Comparison of ENCODE assay signal across 1 cellular context in the genomic region with DNA sequence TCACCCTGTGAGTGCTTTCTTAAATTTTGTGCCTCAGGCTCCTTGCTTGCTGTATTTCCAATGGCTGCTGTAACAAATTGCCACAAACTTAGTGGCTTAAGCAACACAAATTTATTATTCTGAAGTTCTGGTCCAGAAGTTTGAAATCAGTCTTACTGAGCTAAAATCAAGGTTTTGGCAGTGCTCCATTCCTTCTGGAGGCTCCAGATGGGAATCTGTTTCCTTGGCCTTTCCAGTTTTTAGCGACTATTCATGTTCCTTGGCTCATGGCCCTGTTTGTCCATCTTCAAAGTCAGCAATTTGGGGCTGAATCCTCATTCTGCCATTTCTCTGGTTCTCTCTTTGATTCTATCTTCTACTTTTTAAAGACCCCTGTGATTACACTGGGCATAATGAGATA.
TF ChIP-seq lines count a peak whose summit lies in the region.

No MANE protein-coding gene starts in this region.

TF ChIP-seq in GM23338, 12 proteins besides CTCF, POLR2A, EP300 and RAD21 (continued from another document):
- TF ChIP-seq, protein P1, sequence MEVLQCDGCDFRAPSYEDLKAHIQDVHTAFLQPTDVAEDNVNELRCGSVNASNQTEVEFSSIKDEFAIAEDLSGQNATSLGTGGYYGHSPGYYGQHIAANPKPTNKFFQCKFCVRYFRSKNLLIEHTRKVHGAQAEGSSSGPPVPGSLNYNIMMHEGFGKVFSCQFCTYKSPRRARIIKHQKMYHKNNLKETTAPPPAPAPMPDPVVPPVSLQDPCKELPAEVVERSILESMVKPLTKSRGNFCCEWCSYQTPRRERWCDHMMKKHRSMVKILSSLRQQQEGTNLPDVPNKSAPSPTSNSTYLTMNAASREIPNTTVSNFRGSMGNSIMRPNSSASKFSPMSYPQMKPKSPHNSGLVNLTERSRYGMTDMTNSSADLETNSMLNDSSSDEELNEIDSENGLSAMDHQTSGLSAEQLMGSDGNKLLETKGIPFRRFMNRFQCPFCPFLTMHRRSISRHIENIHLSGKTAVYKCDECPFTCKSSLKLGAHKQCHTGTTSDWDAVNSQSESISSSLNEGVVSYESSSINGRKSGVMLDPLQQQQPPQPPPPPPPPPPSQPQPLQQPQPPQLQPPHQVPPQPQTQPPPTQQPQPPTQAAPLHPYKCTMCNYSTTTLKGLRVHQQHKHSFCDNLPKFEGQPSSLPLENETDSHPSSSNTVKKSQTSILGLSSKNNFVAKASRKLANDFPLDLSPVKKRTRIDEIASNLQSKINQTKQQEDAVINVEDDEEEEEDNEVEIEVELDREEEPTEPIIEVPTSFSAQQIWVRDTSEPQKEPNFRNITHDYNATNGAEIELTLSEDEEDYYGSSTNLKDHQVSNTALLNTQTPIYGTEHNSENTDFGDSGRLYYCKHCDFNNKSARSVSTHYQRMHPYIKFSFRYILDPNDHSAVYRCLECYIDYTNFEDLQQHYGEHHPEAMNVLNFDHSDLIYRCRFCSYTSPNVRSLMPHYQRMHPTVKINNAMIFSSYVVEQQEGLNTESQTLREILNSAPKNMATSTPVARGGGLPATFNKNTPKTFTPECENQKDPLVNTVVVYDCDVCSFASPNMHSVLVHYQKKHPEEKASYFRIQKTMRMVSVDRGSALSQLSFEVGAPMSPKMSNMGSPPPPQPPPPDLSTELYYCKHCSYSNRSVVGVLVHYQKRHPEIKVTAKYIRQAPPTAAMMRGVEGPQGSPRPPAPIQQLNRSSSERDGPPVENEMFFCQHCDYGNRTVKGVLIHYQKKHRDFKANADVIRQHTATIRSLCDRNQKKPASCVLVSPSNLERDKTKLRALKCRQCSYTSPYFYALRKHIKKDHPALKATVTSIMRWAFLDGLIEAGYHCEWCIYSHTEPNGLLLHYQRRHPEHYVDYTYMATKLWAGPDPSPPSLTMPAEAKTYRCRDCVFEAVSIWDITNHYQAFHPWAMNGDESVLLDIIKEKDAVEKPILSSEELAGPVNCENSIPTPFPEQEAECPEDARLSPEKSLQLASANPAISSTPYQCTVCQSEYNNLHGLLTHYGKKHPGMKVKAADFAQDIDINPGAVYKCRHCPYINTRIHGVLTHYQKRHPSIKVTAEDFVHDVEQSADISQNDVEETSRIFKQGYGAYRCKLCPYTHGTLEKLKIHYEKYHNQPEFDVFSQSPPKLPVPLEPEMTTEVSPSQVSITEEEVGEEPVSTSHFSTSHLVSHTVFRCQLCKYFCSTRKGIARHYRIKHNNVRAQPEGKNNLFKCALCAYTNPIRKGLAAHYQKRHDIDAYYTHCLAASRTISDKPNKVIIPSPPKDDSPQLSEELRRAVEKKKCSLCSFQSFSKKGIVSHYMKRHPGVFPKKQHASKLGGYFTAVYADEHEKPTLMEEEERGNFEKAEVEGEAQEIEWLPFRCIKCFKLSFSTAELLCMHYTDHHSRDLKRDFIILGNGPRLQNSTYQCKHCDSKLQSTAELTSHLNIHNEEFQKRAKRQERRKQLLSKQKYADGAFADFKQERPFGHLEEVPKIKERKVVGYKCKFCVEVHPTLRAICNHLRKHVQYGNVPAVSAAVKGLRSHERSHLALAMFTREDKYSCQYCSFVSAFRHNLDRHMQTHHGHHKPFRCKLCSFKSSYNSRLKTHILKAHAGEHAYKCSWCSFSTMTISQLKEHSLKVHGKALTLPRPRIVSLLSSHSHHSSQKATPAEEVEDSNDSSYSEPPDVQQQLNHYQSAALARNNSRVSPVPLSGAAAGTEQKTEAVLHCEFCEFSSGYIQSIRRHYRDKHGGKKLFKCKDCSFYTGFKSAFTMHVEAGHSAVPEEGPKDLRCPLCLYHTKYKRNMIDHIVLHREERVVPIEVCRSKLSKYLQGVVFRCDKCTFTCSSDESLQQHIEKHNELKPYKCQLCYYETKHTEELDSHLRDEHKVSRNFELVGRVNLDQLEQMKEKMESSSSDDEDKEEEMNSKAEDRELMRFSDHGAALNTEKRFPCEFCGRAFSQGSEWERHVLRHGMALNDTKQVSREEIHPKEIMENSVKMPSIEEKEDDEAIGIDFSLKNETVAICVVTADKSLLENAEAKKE (CRISPR knock-in tag; IDR thresholded peaks at IDR 0.05), result no peak
- no peak for TF ChIP-seq STAT1 (IDR thresholded peaks at IDR 0.05; ENCODE audit: unreplicated experiment)
- no peak for TF ChIP-seq ZNF331 (CRISPR knock-in tag; IDR thresholded peaks at IDR 0.05; ENCODE audit: low read depth)
- no peak for TF ChIP-seq JUNB (IDR thresholded peaks at IDR 0.05; ENCODE audit: unreplicated experiment)
- TF ChIP-seq NANOG (IDR thresholded peaks at IDR 0.05; ENCODE audit: borderline replicate concordance), result no peak
- no peak for TF ChIP-seq EZH2phosphoT487 (IDR thresholded peaks at IDR 0.05; ENCODE audit: unreplicated experiment)
- no peak for TF ChIP-seq POLR2AphosphoS5 (IDR thresholded peaks at IDR 0.05; ENCODE audit: low read depth)
TF ChIP-seq in GM23338: peak in this region for 0.
